ENCODE assay signal across 3 cellular contexts in the genomic region with DNA sequence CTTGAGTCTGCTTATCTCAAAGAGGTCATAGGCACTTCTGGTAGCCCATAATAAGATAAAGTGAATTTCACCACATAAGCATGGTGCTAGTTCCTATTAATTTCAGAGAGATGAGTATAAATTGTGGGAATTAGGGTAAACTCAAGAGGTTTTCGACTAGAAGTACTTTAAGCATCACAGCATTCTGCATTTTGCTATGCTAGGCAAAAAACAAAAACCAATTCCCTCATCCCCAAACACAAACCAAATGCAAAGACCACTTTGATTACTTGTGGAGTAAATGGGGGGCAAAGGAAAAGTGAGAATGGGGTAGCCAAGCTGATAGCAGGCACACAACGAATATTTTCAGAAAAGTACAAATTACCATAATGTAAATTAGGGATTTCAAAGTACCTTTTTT.
TF ChIP-seq lines count a peak whose summit lies in the region.

No MANE protein-coding gene starts in this region.

TF ChIP-seq in A549, 52 proteins besides CTCF, POLR2A, EP300 and RAD21:
- TF ChIP-seq HOXB5 (CRISPR knock-in tag; IDR thresholded peaks at IDR 0.05) (no peak), KDM1A (IDR thresholded peaks at IDR 0.05; ENCODE audit: low read depth) (no peak), MAFK (IDR thresholded peaks at IDR 0.05; ENCODE audit: partially characterized antibody) (peak; percentile 40)

TF ChIP-seq in IMR-90, 13 proteins besides CTCF, POLR2A, EP300 and RAD21:
- TF ChIP-seq NFE2L2 (IDR thresholded peaks at IDR 0.05; ENCODE audit: low read depth, low read length) = no peak
- no peak for TF ChIP-seq CEBPB (IDR thresholded peaks at IDR 0.05; ENCODE audit: low read depth, low read length)
- peak; percentile 50; the same call in 1 of the 2 replicates for TF ChIP-seq MAFK (IDR thresholded peaks at IDR 0.05; ENCODE audit: low read depth, low read length)

TF ChIP-seq in K562, 482 proteins besides CTCF, POLR2A, EP300 and RAD21:
- TF ChIP-seq ZNF586 (CRISPR knock-in tag; conservative IDR thresholded peaks at IDR 0.05) = no peak
- 0 out of 2 replicates have a peak, but pooled peaks have one; percentile 15 for TF ChIP-seq MAFG (tag; conservative IDR thresholded peaks at IDR 0.05)
- peak; percentile 13; the same call in 1 of the 2 replicates for TF ChIP-seq C11orf30 (IDR thresholded peaks at IDR 0.05; ENCODE audit: low read depth)
- TF ChIP-seq ZNF316 (IDR thresholded peaks at IDR 0.05) = 0 out of 2 replicates have a peak, but pooled peaks have one; percentile 7
